1 cellular context compared by ENCODE assay signal in genomic region chr20:1122388-1123315, GRCh38.
TF ChIP-seq lines count a peak whose summit lies in the region.

No MANE protein-coding gene starts in this region.

TF ChIP-seq in K562, 482 proteins besides CTCF, POLR2A, EP300 and RAD21 (continued from another document and continues in another):
- TF ChIP-seq, protein P1, sequence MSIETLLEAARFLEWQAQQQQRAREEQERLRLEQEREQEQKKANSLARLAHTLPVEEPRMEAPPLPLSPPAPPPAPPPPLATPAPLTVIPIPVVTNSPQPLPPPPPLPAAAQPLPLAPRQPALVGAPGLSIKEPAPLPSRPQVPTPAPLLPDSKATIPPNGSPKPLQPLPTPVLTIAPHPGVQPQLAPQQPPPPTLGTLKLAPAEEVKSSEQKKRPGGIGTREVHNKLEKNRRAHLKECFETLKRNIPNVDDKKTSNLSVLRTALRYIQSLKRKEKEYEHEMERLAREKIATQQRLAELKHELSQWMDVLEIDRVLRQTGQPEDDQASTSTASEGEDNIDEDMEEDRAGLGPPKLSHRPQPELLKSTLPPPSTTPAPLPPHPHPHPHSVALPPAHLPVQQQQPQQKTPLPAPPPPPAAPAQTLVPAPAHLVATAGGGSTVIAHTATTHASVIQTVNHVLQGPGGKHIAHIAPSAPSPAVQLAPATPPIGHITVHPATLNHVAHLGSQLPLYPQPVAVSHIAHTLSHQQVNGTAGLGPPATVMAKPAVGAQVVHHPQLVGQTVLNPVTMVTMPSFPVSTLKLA (conservative IDR thresholded peaks at IDR 0.05) = peak in 1 of 2 experiments; percentile 42; a peak in 1 of 4 replicates
- TF ChIP-seq, protein P2, sequence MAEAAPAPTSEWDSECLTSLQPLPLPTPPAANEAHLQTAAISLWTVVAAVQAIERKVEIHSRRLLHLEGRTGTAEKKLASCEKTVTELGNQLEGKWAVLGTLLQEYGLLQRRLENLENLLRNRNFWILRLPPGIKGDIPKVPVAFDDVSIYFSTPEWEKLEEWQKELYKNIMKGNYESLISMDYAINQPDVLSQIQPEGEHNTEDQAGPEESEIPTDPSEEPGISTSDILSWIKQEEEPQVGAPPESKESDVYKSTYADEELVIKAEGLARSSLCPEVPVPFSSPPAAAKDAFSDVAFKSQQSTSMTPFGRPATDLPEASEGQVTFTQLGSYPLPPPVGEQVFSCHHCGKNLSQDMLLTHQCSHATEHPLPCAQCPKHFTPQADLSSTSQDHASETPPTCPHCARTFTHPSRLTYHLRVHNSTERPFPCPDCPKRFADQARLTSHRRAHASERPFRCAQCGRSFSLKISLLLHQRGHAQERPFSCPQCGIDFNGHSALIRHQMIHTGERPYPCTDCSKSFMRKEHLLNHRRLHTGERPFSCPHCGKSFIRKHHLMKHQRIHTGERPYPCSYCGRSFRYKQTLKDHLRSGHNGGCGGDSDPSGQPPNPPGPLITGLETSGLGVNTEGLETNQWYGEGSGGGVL (CRISPR knock-in tag; IDR thresholded peaks at IDR 0.05) = no peak
- TF ChIP-seq FOXK2 (conservative IDR thresholded peaks at IDR 0.05 in 1 of 2, IDR thresholded peaks at IDR 0.05 in 1 of 2; ENCODE audit: low read depth in 2 of 2) = no peak
- no peak for TF ChIP-seq MYC (IDR thresholded peaks at IDR 0.05; ENCODE audit: low read depth, low read length)
- no peak for TF ChIP-seq MYC (CRISPR knock-in tag; IDR thresholded peaks at IDR 0.05; ENCODE audit: borderline replicate concordance, low read depth)
- TF ChIP-seq MTA3 (IDR thresholded peaks at IDR 0.05; ENCODE audit: borderline replicate concordance) = no peak
- TF ChIP-seq ZNF76 (CRISPR knock-in tag; IDR thresholded peaks at IDR 0.05; ENCODE audit: borderline replicate concordance) = no peak
- TF ChIP-seq TBL1XR1 (IDR thresholded peaks at IDR 0.05; ENCODE audit: low read length in 2 of 2) = no peak
- TF ChIP-seq RNF219 (CRISPR knock-in tag; IDR thresholded peaks at IDR 0.05) = no peak
- TF ChIP-seq CEBPB (tag; IDR thresholded peaks at IDR 0.05) = peak; percentile 60
- TF ChIP-seq, protein P3, sequence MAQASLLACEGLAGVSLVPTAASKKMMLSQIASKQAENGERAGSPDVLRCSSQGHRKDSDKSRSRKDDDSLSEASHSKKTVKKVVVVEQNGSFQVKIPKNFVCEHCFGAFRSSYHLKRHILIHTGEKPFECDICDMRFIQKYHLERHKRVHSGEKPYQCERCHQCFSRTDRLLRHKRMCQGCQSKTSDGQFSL (CRISPR knock-in tag; IDR thresholded peaks at IDR 0.05) = no peak
- TF ChIP-seq, protein P3 (tag; IDR thresholded peaks at IDR 0.05) = no peak
- TF ChIP-seq RBM34 (IDR thresholded peaks at IDR 0.05; ENCODE audit: borderline replicate concordance, insufficient read depth, low read length) = no peak
- TF ChIP-seq MYNN (IDR thresholded peaks at IDR 0.05) = no peak
- TF ChIP-seq MYNN (CRISPR knock-in tag; IDR thresholded peaks at IDR 0.05) = no peak
- no peak for TF ChIP-seq ILF3 (IDR thresholded peaks at IDR 0.05; ENCODE audit: borderline replicate concordance)
- TF ChIP-seq SMAD1 (IDR thresholded peaks at IDR 0.05; ENCODE audit: low read depth, low read length, partially characterized antibody) = no peak
- TF ChIP-seq FOXP1 (CRISPR knock-in tag; IDR thresholded peaks at IDR 0.05) = no peak
- 0 out of 4 replicates have a peak, but pooled peaks of 1 of the 2 experiments have one; percentile 28 for TF ChIP-seq MAZ (CRISPR knock-in tag; conservative IDR thresholded peaks at IDR 0.05 in 1 of 2, IDR thresholded peaks at IDR 0.05 in 1 of 2)
- no peak for TF ChIP-seq FOXA1 (IDR thresholded peaks at IDR 0.05; ENCODE audit: borderline replicate concordance)
- TF ChIP-seq PHTF2 (CRISPR knock-in tag; IDR thresholded peaks at IDR 0.05) = no peak
- TF ChIP-seq TFE3 (CRISPR knock-in tag; IDR thresholded peaks at IDR 0.05) = peak; percentile 98
- no peak for TF ChIP-seq RFX7 (CRISPR knock-in tag; IDR thresholded peaks at IDR 0.05)
- TF ChIP-seq RBM39 (optimal IDR thresholded peaks at IDR 0.05; ENCODE audit: low read depth, low read length) = no peak
- TF ChIP-seq NR2C1 (IDR thresholded peaks at IDR 0.05) = peak; percentile 18; the same call in 1 of the 2 replicates
- no peak for TF ChIP-seq NR2C1 (tag; IDR thresholded peaks at IDR 0.05)
- TF ChIP-seq CBFA2T2 (conservative IDR thresholded peaks at IDR 0.05) = peak; percentile 90
- TF ChIP-seq NUFIP1 (IDR thresholded peaks at IDR 0.05; ENCODE audit: partially characterized antibody) = no peak
- TF ChIP-seq ZNF696 (CRISPR knock-in tag; conservative IDR thresholded peaks at IDR 0.05) = no peak
- no peak for TF ChIP-seq ZNF324 (CRISPR knock-in tag; IDR thresholded peaks at IDR 0.05)
- no peak for TF ChIP-seq ZNF232 (CRISPR knock-in tag; IDR thresholded peaks at IDR 0.05)
- TF ChIP-seq, protein P4, sequence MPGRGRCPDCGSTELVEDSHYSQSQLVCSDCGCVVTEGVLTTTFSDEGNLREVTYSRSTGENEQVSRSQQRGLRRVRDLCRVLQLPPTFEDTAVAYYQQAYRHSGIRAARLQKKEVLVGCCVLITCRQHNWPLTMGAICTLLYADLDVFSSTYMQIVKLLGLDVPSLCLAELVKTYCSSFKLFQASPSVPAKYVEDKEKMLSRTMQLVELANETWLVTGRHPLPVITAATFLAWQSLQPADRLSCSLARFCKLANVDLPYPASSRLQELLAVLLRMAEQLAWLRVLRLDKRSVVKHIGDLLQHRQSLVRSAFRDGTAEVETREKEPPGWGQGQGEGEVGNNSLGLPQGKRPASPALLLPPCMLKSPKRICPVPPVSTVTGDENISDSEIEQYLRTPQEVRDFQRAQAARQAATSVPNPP (IDR thresholded peaks at IDR 0.05; ENCODE audit: borderline replicate concordance, insufficient read depth, insufficient read length) = no peak
- no peak for TF ChIP-seq POLR2H (tag; IDR thresholded peaks at IDR 0.05; ENCODE audit: low read depth)
- TF ChIP-seq HDAC1 (IDR thresholded peaks at IDR 0.05) = peak in 1 of 2 experiments; percentile 39; a peak in 1 of 4 replicates
- TF ChIP-seq, protein P5, sequence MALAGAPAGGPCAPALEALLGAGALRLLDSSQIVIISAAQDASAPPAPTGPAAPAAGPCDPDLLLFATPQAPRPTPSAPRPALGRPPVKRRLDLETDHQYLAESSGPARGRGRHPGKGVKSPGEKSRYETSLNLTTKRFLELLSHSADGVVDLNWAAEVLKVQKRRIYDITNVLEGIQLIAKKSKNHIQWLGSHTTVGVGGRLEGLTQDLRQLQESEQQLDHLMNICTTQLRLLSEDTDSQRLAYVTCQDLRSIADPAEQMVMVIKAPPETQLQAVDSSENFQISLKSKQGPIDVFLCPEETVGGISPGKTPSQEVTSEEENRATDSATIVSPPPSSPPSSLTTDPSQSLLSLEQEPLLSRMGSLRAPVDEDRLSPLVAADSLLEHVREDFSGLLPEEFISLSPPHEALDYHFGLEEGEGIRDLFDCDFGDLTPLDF (CRISPR knock-in tag; IDR thresholded peaks at IDR 0.05) = no peak
- no peak for TF ChIP-seq MTF1 (CRISPR knock-in tag; IDR thresholded peaks at IDR 0.05; ENCODE audit: borderline replicate concordance)
- TF ChIP-seq PRMT5 (CRISPR knock-in tag; IDR thresholded peaks at IDR 0.05) = no peak
- TF ChIP-seq TAF9B (IDR thresholded peaks at IDR 0.05; ENCODE audit: partially characterized antibody) = no peak
- TF ChIP-seq CREB5 (CRISPR knock-in tag; IDR thresholded peaks at IDR 0.05) = no peak
- no peak for TF ChIP-seq NR4A1 (CRISPR knock-in tag; IDR thresholded peaks at IDR 0.05)
- TF ChIP-seq NR4A1 (tag; IDR thresholded peaks at IDR 0.05) = no peak
- TF ChIP-seq OTX1 (CRISPR knock-in tag; IDR thresholded peaks at IDR 0.05) = no peak
- TF ChIP-seq NFIC (IDR thresholded peaks at IDR 0.05) = peak; percentile 85
- 0 out of 2 replicates have a peak, but pooled peaks have one; percentile 46 for TF ChIP-seq HDAC2 (IDR thresholded peaks at IDR 0.05)
- TF ChIP-seq, protein P6, sequence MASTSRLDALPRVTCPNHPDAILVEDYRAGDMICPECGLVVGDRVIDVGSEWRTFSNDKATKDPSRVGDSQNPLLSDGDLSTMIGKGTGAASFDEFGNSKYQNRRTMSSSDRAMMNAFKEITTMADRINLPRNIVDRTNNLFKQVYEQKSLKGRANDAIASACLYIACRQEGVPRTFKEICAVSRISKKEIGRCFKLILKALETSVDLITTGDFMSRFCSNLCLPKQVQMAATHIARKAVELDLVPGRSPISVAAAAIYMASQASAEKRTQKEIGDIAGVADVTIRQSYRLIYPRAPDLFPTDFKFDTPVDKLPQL (IDR thresholded peaks at IDR 0.05; ENCODE audit: extremely low read depth, insufficient read length) = no peak
- TF ChIP-seq, protein P7, sequence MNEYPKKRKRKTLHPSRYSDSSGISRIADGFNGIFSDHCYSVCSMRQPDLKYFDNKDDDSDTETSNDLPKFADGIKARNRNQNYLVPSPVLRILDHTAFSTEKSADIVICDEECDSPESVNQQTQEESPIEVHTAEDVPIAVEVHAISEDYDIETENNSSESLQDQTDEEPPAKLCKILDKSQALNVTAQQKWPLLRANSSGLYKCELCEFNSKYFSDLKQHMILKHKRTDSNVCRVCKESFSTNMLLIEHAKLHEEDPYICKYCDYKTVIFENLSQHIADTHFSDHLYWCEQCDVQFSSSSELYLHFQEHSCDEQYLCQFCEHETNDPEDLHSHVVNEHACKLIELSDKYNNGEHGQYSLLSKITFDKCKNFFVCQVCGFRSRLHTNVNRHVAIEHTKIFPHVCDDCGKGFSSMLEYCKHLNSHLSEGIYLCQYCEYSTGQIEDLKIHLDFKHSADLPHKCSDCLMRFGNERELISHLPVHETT (CRISPR knock-in tag; conservative IDR thresholded peaks at IDR 0.05 in 1 of 2, IDR thresholded peaks at IDR 0.05 in 1 of 2) = no peak
- no peak for TF ChIP-seq ZC3H8 (IDR thresholded peaks at IDR 0.05)
- TF ChIP-seq RAD51 (IDR thresholded peaks at IDR 0.05; ENCODE audit: borderline replicate concordance, low read depth) = peak; percentile 95
- TF ChIP-seq BCL6 (CRISPR knock-in tag; IDR thresholded peaks at IDR 0.05) = no peak
- TF ChIP-seq PKNOX1 (IDR thresholded peaks at IDR 0.05) = no peak
- no peak for TF ChIP-seq ELF4 (CRISPR knock-in tag; IDR thresholded peaks at IDR 0.05)
- TF ChIP-seq NBN (IDR thresholded peaks at IDR 0.05; ENCODE audit: low read depth) = no peak
- TF ChIP-seq TFAM (CRISPR knock-in tag; conservative IDR thresholded peaks at IDR 0.05) = no peak
- no peak for TF ChIP-seq ZFP1 (CRISPR knock-in tag; IDR thresholded peaks at IDR 0.05)
- TF ChIP-seq PHF21A (IDR thresholded peaks at IDR 0.05; ENCODE audit: borderline replicate concordance, low read depth) = 0 out of 2 replicates have a peak, but pooled peaks have one; percentile 35
